ENCODE assay signal across 9 cellular contexts in genomic region chr1:17494114-17494729, GRCh38. TPM values are rescaled to one million over a fixed set of nuclear protein-coding genes. Genes with fewer than 3 reads are reported as not detected.
DNase-seq lines count a peak whose midpoint lies in the region; ATAC-seq and TF ChIP-seq lines count a peak whose summit lies in the region.
"Had no signal": no experiment of that assay in that cellular context is flagged by ENCODE, and none has a peak within 500 bp of the region (broad histone marks: within the 10 kb centered on the region; RNA-seq: fewer than 3 reads in every experiment).

No MANE protein-coding gene starts in this region.

- dilution Hi-C loops in IMR-90 (cut with HindIII; ENCODE audit: low sequenced_read_pairs, unreplicated experiment): no loop called here

- H4K91ac ChIP-seq in IMR-90 (ENCODE audit: insufficient read depth, low read depth, low read length): no peak overlapping the region

- H3K27me3 ChIP-seq in IMR-90 (ENCODE audit: control insufficient read depth, insufficient read depth, low read length) (peaks cover 5% of the 10 kb centered on the region; the same call in 1 of the 2 replicates), uterus (no peaks in the 10 kb centered on the region)

- H2AK5ac ChIP-seq in IMR-90 (ENCODE audit: low read depth, low read length): no peak overlapping the region

- no peak overlapping the region for H3K4me3 Mint-ChIP-seq in activated naive CD4-positive, alpha-beta T cell treated with anti-CD3 and anti-CD28 coated beads for 36 hours
- H3K4me3 Mint-ChIP-seq in progenitor cell of endocrine pancreas (ENCODE audit: low read depth): no peak overlapping the region
- H3K4me3 Mint-ChIP-seq: activated naive CD8-positive, alpha-beta T cell had no signal

- TF ChIP-seq POLR2A in IMR-90 (IDR thresholded peaks at IDR 0.05; ENCODE audit: low read depth, low read length) (no peak), uterus (IDR thresholded peaks at IDR 0.05) (no peak)

- H2BK120ac ChIP-seq in IMR-90 (ENCODE audit: low read depth, low read length): no peak overlapping the region

- H3K36me3 Mint-ChIP-seq in activated naive CD4-positive, alpha-beta T cell treated with anti-CD3 and anti-CD28 coated beads for 36 hours (ENCODE audit: low read depth): no peaks in the 10 kb centered on the region
- no peaks in the 10 kb centered on the region for H3K36me3 Mint-ChIP-seq in progenitor cell of endocrine pancreas (ENCODE audit: insufficient read depth)
- H3K36me3 Mint-ChIP-seq: activated naive CD8-positive, alpha-beta T cell had no signal

- H3K14ac ChIP-seq in IMR-90 (replicated peaks; ENCODE audit: low read depth, low read length): no peak overlapping the region

- CTCF ChIA-PET in IMR-90 (lab: Yijun Ruan, JAX): interaction anchor here (0.5 to 1.2 kb wide), 9 partner anchors 16 to 400 kb away, joined by 3 to 12 read pairs (median 3); no protein-coding TSS in a partner anchor
- CTCF ChIA-PET in activated naive CD4-positive, alpha-beta T cell treated with anti-CD3 and anti-CD28 coated beads for 36 hours (lab: Charles Lee): interaction anchor here (0.7 to 1.6 kb wide), 7 partner anchors 8 to 602 kb away, joined by 3 to 22 read pairs (median 4); no protein-coding TSS in a partner anchor

- no peak overlapping the region for H4K5ac ChIP-seq in IMR-90 (ENCODE audit: low read depth, low read length)

- H2BK5ac ChIP-seq in IMR-90 (ENCODE audit: low read depth, low read length, poor library complexity, severe bottlenecking): no peak overlapping the region

- H3K23ac ChIP-seq in IMR-90 (ENCODE audit: low read depth, low read length): no peak overlapping the region

- no peak overlapping the region for H3K18ac ChIP-seq in IMR-90 (ENCODE audit: low read depth, low read length)

- WGBS in IMR-90 (ENCODE audit: extremely low coverage in 2 of 2, insufficient read length in 1 of 2), 2 experiments: no CpG with 5 or more reads among the region's 5 CpGs

- H2BK15ac ChIP-seq in IMR-90 (ENCODE audit: low read depth, low read length): no peak overlapping the region

- BruUV-seq in IMR-90 (replicated peaks; lab: Mats Ljungman, UMichigan): no TSS peak

- peaks cover 4% of the 10 kb centered on the region for H3K27me3 Mint-ChIP-seq in activated naive CD4-positive, alpha-beta T cell treated with anti-CD3 and anti-CD28 coated beads for 36 hours (ENCODE audit: low read depth)
- H3K27me3 Mint-ChIP-seq in progenitor cell of endocrine pancreas: no peaks in the 10 kb centered on the region

- H3K36me3 ChIP-seq in IMR-90 (ENCODE audit: control insufficient read depth, insufficient read depth, low read length) (no peaks in the 10 kb centered on the region), SK-N-MC (ENCODE audit: insufficient read depth, low read length) (no peaks in the 10 kb centered on the region), uterus (no peaks in the 10 kb centered on the region)

- H3K79me1 ChIP-seq in IMR-90 (ENCODE audit: low read depth in 1 of 2, low read length in 2 of 2): no peaks in the 10 kb centered on the region

- peak; percentile 93 for TF ChIP-seq RAD21 in IMR-90 (IDR thresholded peaks at IDR 0.05; ENCODE audit: low read length)

- no peak overlapping the region for H3K27ac Mint-ChIP-seq in activated naive CD4-positive, alpha-beta T cell treated with anti-CD3 and anti-CD28 coated beads for 36 hours
- no peak overlapping the region for H3K27ac Mint-ChIP-seq in progenitor cell of endocrine pancreas
- H3K27ac Mint-ChIP-seq: activated naive CD8-positive, alpha-beta T cell had no signal

- H3K4me1 ChIP-seq in IMR-90 (ENCODE audit: control insufficient read depth, insufficient read depth, low read length) (peaks cover under 1% of the 10 kb centered on the region; the same call in 1 of the 2 replicates), uterus (no peaks in the 10 kb centered on the region)

- TF ChIP-seq CTCF in IMR-90 (conservative IDR thresholded peaks at IDR 0.05; ENCODE audit: low read depth, low read length) (peak; percentile 91), progenitor cell of endocrine pancreas (IDR thresholded peaks at IDR 0.05; ENCODE audit: unreplicated experiment) (peak; percentile 92), uterus (IDR thresholded peaks at IDR 0.05) (peak; percentile 77 to 87 (median 80))

- POLR2A ChIA-PET in IMR-90 (lab: Charles Lee; ENCODE audit: unreplicated experiment): no interaction called here

- H3K9me3 ChIP-seq in IMR-90 (ENCODE audit: control insufficient read depth, insufficient read depth, low read length) (no peaks in the 10 kb centered on the region), SK-N-MC (ENCODE audit: low read depth, low read length) (no peaks in the 10 kb centered on the region), uterus (no peaks in the 10 kb centered on the region)

- peak; percentile 97 for ATAC-seq in IMR-90 (ENCODE audit: low read depth)
- peak; percentile 72 for ATAC-seq in Right ventricle myocardium inferior
- no peak for ATAC-seq in HG03469 (IDR thresholded peaks at IDR 0.05; ENCODE audit: unreplicated experiment)

- peak; percentile 92 for DNase-seq in DMS53 (lab: John Stamatoyannopoulos, UW)
- peak; percentile 69 for DNase-seq in IMR-90
- peak; percentile 18 for DNase-seq in SK-N-MC (ENCODE audit: low read depth, low spot score)
- peak; percentile 78 for DNase-seq in activated naive CD4-positive, alpha-beta T cell treated with anti-CD3 and anti-CD28 coated beads for 36 hours
- DNase-seq in Right ventricle myocardium inferior (ENCODE audit: missing footprints): peak; percentile 83
- DNase-seq in progenitor cell of endocrine pancreas (ENCODE audit: low spot score, unreplicated experiment): peak; percentile 50
- DNase-seq in uterus: peak; percentile 60 to 69

- H3K9ac ChIP-seq in IMR-90 (ENCODE audit: low read depth, low read length) (no peak overlapping the region), SK-N-MC (ENCODE audit: insufficient read length) (no peak overlapping the region)

- no peaks in the 10 kb centered on the region for H4K20me1 ChIP-seq in IMR-90 (ENCODE audit: insufficient read depth, low read length)

- no peak overlapping the region for H3K4me2 ChIP-seq in IMR-90 (ENCODE audit: low read depth, low read length)

- peak overlapping the region; percentile 74 for H2AFZ ChIP-seq in IMR-90 (replicated peaks; ENCODE audit: low read length, poor library complexity)

- no peaks in the 10 kb centered on the region; the same call in 1 of the 2 replicates for H3K9me1 ChIP-seq in IMR-90 (ENCODE audit: insufficient read depth, low read length)

- H3K56ac ChIP-seq in IMR-90 (ENCODE audit: extremely low read depth, insufficient read depth, low read length): no peak overlapping the region

- H3K4me3 ChIP-seq in IMR-90 (ENCODE audit: insufficient read depth, low read depth, low read length) (no peak overlapping the region), SK-N-MC (no peak overlapping the region), uterus (no peak overlapping the region)

- intact Hi-C loops in IMR-90 (cut with micrococcal nuclease): loop anchor here (2.0 kb wide), 2 partner anchors 113 to 1081 kb away; no protein-coding TSS in a partner anchor
- intact Hi-C loops in activated naive CD4-positive, alpha-beta T cell treated with anti-CD3 and anti-CD28 coated beads for 36 hours (cut with micrococcal nuclease): loop anchor here (2.0 kb wide), 1 partner anchor 113 kb away; no protein-coding TSS in a partner anchor
- intact Hi-C loops in Right ventricle myocardium inferior (cut with DNase I): loop anchor here (5.0 to 10.0 kb wide), 2 partner anchors 608 to 1081 kb away; no protein-coding TSS in a partner anchor
- intact Hi-C loops in uterus (cut with DNase I; ENCODE audit: low total_unique reads): no loop called here

- no peak overlapping the region for H2AK9ac ChIP-seq in IMR-90 (replicated peaks; ENCODE audit: low read depth, low read length, poor library complexity)

- no peak overlapping the region for H4K8ac ChIP-seq in IMR-90 (ENCODE audit: low read depth in 2 of 2, low read length in 2 of 2)

- H2BK20ac ChIP-seq in IMR-90 (ENCODE audit: low read depth, low read length): no peak overlapping the region

- H3K4ac ChIP-seq in IMR-90 (ENCODE audit: low read depth, low read length): no peak overlapping the region

- H3K9me3 Mint-ChIP-seq in activated naive CD4-positive, alpha-beta T cell treated with anti-CD3 and anti-CD28 coated beads for 36 hours: peaks cover 5% of the 10 kb centered on the region
- H3K9me3 Mint-ChIP-seq in progenitor cell of endocrine pancreas (ENCODE audit: low read depth): peaks cover 15% of the 10 kb centered on the region

- H3K27ac ChIP-seq in IMR-90 (ENCODE audit: insufficient read depth, low read length) (no peak overlapping the region), SK-N-MC (no peak overlapping the region), uterus (no peak overlapping the region)

- H3K4me1 Mint-ChIP-seq in activated naive CD4-positive, alpha-beta T cell treated with anti-CD3 and anti-CD28 coated beads for 36 hours (ENCODE audit: low read depth): no peaks in the 10 kb centered on the region
- H3K4me1 Mint-ChIP-seq in progenitor cell of endocrine pancreas (ENCODE audit: low read depth): no peaks in the 10 kb centered on the region

- in situ Hi-C loops in IMR-90 (cut with MboI; ENCODE audit: low sequenced_read_pairs): no loop called here

TF ChIP-seq in IMR-90, 13 proteins besides CTCF, POLR2A, EP300 and RAD21 (continues in another document):
- no peak for TF ChIP-seq RFX5 (IDR thresholded peaks at IDR 0.05; ENCODE audit: low read depth, low read length)
- no peak for TF ChIP-seq NFE2L2 (IDR thresholded peaks at IDR 0.05; ENCODE audit: low read depth, low read length)
- no peak for TF ChIP-seq CEBPB (IDR thresholded peaks at IDR 0.05; ENCODE audit: low read depth, low read length)

RNA-seq across cellular contexts. Expression of gene ARHGEF10L, which starts 45.3 kb away (rescaled TPM):
- total RNA-seq in IMR-90 (2012; rRNA removed) (4.8 and 5.0 TPM in 2 replicates), Right ventricle myocardium inferior (59.9 TPM), progenitor cell of endocrine pancreas (28.0 and 31.3 TPM in 2 replicates), uterus (10 to 100 TPM in 3 of 4 donors, 1 to 10 TPM in 1; 5.6 to 61.9 (median 19.1) TPM)
- 12.4 and 14.5 TPM in 2 replicates for polyA plus RNA-seq in IMR-90 (2012; rRNA removed)
- 7.7 and 12.8 TPM in 2 replicates for polyA plus RNA-seq in IMR-90 (2012; cell fraction: cytosol; rRNA removed)
- 23.3 and 59.8 TPM in 2 replicates for polyA plus RNA-seq in IMR-90 (2012; cell fraction: nucleus; rRNA removed; ENCODE audit: low replicate concordance)
- total RNA-seq in activated naive CD4-positive, alpha-beta T cell treated with anti-CD3 and anti-CD28 coated beads for 36 hours: not detected

RNA-seq across cellular contexts. Expression of gene RCC2, which starts 54.7 kb away (rescaled TPM):
- total RNA-seq in IMR-90 (2012; rRNA removed): 24.0 and 24.2 TPM in 2 replicates
- polyA plus RNA-seq in IMR-90 (2012; rRNA removed): 38.9 and 43.5 TPM in 2 replicates
- 33.7 and 55.9 TPM in 2 replicates for polyA plus RNA-seq in IMR-90 (2012; cell fraction: cytosol; rRNA removed)
- polyA plus RNA-seq in IMR-90 (2012; cell fraction: nucleus; rRNA removed; ENCODE audit: low replicate concordance): 83.0 and 140 TPM in 2 replicates
- 100 to 1,000 TPM; 130 to 132 TPM for total RNA-seq in activated naive CD4-positive, alpha-beta T cell treated with anti-CD3 and anti-CD28 coated beads for 36 hours
- 12.7 TPM for total RNA-seq in Right ventricle myocardium inferior
- total RNA-seq in progenitor cell of endocrine pancreas: 193 and 196 TPM in 2 replicates
- 10 to 100 TPM; 11.8 to 50.4 (median 25.7) TPM for total RNA-seq in uterus

Comparison
In these comparisons a context has a peak if more than half of its experiments do, and no peak if none do; other contexts are left out.
1. DNase-seq: peak in every context shown above with its lines; median percentile 92 in DMS53; 83 in Right ventricle myocardium inferior; 78 in activated naive CD4-positive, alpha-beta T cell treated with anti-CD3 and anti-CD28 coated beads for 36 hours; 69 in IMR-90; 64 in uterus; 50 in progenitor cell of endocrine pancreas; 18 in SK-N-MC.